Comparison of ENCODE assay signal across 1 cellular context in genomic region chr16:48459167-48459566, GRCh38.
TF ChIP-seq lines count a peak whose summit lies in the region.

No MANE protein-coding gene starts in this region.

TF ChIP-seq in GM12878, 131 proteins besides CTCF, POLR2A, EP300 and RAD21 (continued from another document):
- TF ChIP-seq, protein P1, sequence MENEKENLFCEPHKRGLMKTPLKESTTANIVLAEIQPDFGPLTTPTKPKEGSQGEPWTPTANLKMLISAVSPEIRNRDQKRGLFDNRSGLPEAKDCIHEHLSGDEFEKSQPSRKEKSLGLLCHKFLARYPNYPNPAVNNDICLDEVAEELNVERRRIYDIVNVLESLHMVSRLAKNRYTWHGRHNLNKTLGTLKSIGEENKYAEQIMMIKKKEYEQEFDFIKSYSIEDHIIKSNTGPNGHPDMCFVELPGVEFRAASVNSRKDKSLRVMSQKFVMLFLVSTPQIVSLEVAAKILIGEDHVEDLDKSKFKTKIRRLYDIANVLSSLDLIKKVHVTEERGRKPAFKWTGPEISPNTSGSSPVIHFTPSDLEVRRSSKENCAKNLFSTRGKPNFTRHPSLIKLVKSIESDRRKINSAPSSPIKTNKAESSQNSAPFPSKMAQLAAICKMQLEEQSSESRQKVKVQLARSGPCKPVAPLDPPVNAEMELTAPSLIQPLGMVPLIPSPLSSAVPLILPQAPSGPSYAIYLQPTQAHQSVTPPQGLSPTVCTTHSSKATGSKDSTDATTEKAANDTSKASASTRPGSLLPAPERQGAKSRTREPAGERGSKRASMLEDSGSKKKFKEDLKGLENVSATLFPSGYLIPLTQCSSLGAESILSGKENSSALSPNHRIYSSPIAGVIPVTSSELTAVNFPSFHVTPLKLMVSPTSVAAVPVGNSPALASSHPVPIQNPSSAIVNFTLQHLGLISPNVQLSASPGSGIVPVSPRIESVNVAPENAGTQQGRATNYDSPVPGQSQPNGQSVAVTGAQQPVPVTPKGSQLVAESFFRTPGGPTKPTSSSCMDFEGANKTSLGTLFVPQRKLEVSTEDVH (IDR thresholded peaks at IDR 0.05; ENCODE audit: low read depth, partially characterized antibody) = no peak
- TF ChIP-seq YY1 (IDR thresholded peaks at IDR 0.05; ENCODE audit: low read depth, low read length) = no peak
- TF ChIP-seq, protein P2, sequence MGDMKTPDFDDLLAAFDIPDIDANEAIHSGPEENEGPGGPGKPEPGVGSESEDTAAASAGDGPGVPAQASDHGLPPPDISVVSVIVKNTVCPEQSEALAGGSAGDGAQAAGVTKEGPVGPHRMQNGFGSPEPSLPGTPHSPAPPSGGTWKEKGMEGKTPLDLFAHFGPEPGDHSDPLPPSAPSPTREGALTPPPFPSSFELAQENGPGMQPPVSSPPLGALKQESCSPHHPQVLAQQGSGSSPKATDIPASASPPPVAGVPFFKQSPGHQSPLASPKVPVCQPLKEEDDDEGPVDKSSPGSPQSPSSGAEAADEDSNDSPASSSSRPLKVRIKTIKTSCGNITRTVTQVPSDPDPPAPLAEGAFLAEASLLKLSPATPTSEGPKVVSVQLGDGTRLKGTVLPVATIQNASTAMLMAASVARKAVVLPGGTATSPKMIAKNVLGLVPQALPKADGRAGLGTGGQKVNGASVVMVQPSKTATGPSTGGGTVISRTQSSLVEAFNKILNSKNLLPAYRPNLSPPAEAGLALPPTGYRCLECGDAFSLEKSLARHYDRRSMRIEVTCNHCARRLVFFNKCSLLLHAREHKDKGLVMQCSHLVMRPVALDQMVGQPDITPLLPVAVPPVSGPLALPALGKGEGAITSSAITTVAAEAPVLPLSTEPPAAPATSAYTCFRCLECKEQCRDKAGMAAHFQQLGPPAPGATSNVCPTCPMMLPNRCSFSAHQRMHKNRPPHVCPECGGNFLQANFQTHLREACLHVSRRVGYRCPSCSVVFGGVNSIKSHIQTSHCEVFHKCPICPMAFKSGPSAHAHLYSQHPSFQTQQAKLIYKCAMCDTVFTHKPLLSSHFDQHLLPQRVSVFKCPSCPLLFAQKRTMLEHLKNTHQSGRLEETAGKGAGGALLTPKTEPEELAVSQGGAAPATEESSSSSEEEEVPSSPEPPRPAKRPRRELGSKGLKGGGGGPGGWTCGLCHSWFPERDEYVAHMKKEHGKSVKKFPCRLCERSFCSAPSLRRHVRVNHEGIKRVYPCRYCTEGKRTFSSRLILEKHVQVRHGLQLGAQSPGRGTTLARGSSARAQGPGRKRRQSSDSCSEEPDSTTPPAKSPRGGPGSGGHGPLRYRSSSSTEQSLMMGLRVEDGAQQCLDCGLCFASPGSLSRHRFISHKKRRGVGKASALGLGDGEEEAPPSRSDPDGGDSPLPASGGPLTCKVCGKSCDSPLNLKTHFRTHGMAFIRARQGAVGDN (IDR thresholded peaks at IDR 0.05) = peak; percentile 41; the same call in 1 of the 2 replicates
- no peak for TF ChIP-seq ZNF274 (IDR thresholded peaks at IDR 0.05; ENCODE audit: insufficient read depth, insufficient read length)
- no peak for TF ChIP-seq PRDM15 (CRISPR knock-in tag; IDR thresholded peaks at IDR 0.05)
- no peak for TF ChIP-seq CBX3 (IDR thresholded peaks at IDR 0.05; ENCODE audit: borderline replicate concordance, low read depth)
- TF ChIP-seq MEF2A (IDR thresholded peaks at IDR 0.05; ENCODE audit: insufficient read depth, low read depth, low read length) = peak; percentile 65
- TF ChIP-seq MTA2 (IDR thresholded peaks at IDR 0.05; ENCODE audit: low read depth) = peak; percentile 28; the same call in 1 of the 2 replicates
- TF ChIP-seq EZH2 (IDR thresholded peaks at IDR 0.05; ENCODE audit: borderline replicate concordance, control insufficient read depth, low read depth, low read length) = no peak
TF ChIP-seq in GM12878: peak in this region for 7.
